In the genomic region with DNA sequence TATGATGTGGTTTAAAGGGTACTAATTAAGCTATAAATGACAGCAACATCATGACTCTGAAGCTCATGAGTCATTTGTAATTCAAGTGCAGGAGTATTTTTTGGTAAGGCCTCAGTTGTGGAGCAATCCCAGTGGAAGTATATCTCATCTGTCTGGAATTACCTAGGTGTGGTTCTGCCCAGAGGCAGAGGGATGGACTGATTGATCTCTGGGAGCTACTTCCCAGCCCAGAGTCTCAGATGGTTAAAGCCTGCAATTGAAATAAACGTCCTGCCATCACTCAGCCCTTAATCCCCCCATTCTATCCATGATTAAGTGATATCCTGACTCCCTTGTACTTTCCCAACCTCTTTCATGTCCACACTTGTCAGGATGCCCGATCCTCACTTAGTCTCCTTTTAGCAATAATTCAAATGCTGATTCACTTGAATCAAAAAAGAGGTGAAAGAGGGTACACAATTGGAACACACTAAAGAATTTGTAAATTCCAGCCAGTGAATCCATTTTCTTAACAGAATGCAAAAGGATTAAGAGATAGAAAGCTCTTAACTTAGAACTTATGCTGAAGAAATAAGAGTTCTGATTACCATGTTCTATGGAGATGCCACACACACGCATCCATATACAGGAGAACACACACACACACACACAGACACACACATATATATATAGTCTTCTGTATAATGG, we compare ENCODE assay signal across 17 cellular contexts.
A peak's percentile ranks its signal among the peaks of the same experiment; 100 is the strongest.
DNase-seq lines count a peak whose midpoint lies in the region; ATAC-seq, FAIRE-seq and TF ChIP-seq lines count a peak whose summit lies in the region.
"Had no signal": no experiment of that assay in that cellular context is flagged by ENCODE, and none has a peak within 500 bp of the region (broad histone marks: within the 10 kb centered on the region; RNA-seq: fewer than 3 reads in every experiment).

No MANE protein-coding gene starts in this region.

- peak overlapping the region; percentile 13 for H3K9ac ChIP-seq in keratinocyte (ENCODE audit: control insufficient read depth, extremely low read depth, insufficient read depth, low read length)

- dilution Hi-C loops in keratinocyte (cut with MboI; ENCODE audit: extremely low pct_ligation_motif_present, low sequenced_read_pairs): no loop called here

- intact Hi-C loops in Right ventricle myocardium inferior (cut with DNase I): no loop called here

- H3K4me1 ChIP-seq in keratinocyte (ENCODE audit: control insufficient read depth, extremely low read depth, insufficient read depth, low read length): peaks cover 13% of the 10 kb centered on the region
- H3K4me1 ChIP-seq: colonic mucosa had no signal

- H4K20me1 ChIP-seq in keratinocyte (ENCODE audit: control insufficient read depth, extremely low read depth, insufficient read depth, low read length): no peaks in the 10 kb centered on the region

- no peaks in the 10 kb centered on the region for H3K36me3 ChIP-seq in keratinocyte (ENCODE audit: control insufficient read depth in 2 of 2, extremely low read depth in 1 of 2, insufficient read depth in 2 of 2, low read length in 2 of 2)
- H3K36me3 ChIP-seq: colonic mucosa, tibial artery had no signal

- no peaks in the 10 kb centered on the region for H3K27me3 ChIP-seq in keratinocyte (ENCODE audit: control insufficient read depth, extremely low read depth, insufficient read depth, low read length)
- H3K27me3 ChIP-seq: colonic mucosa, tibial artery had no signal

- TF ChIP-seq CTCF in keratinocyte (optimal IDR thresholded peaks at IDR 0.05 in 1 of 3, IDR thresholded peaks at IDR 0.05 in 1 of 3, conservative IDR thresholded peaks at IDR 0.05 in 1 of 3; ENCODE audit: extremely low read depth in 1 of 3, insufficient read depth in 2 of 3, low read length in 3 of 3): no peak

- FAIRE-seq in HTR-8/SVneo (lab: Jason Lieb, UNC) (peak; percentile 55), keratinocyte (lab: Jason Lieb, UNC) (peak; percentile 98)

- no peaks in the 10 kb centered on the region for H3K79me2 ChIP-seq in keratinocyte (ENCODE audit: control insufficient read depth, insufficient read depth, low read length)

- H3K4me3 ChIP-seq in keratinocyte (ENCODE audit: control insufficient read depth in 2 of 3, extremely low read depth in 1 of 3, insufficient read depth in 2 of 3, low read depth in 1 of 3, low read length in 3 of 3): no peak overlapping the region
- H3K4me3 ChIP-seq: colonic mucosa, tibial artery had no signal

- peak overlapping the region; percentile 34 for H2AFZ ChIP-seq in keratinocyte (ENCODE audit: control insufficient read depth, low read length)

- H3K27ac ChIP-seq in keratinocyte (ENCODE audit: control insufficient read depth, insufficient read depth, low read length): peak overlapping the region; percentile 81
- H3K27ac ChIP-seq: colonic mucosa, tibial artery had no signal

- DNase-seq in AG08396 (ENCODE audit: low spot score) (peak; percentile 32), HTR-8/SVneo (ENCODE audit: insufficient read length, low spot score) (peak; percentile 10), amniotic stem cell (lab: John Stamatoyannopoulos, UW) (peak; percentile 12), keratinocyte (ENCODE audit: low read depth, low spot score) (peak; percentile 96), Right ventricle myocardium inferior (ENCODE audit: missing footprints) (no peak), HuH-7 (ENCODE audit: low spot score) (no peak)
- no peak for DNase-seq in activated CD4-positive, CD25-positive, alpha-beta regulatory T cell treated with anti-CD3 and anti-CD28 coated beads, Interleukin-2, amount 50 U/mL, for 72 hours
- DNase-seq: activated B cell treated with CpG ODN at 0.5 μM for 24 hours; activated CD8-positive, alpha-beta memory T cell treated with anti-CD3 and anti-CD28 coated beads, Interleukin-2, amount 50 U/mL, for 4 hours; activated naive CD4-positive, alpha-beta T cell treated with anti-CD3 and anti-CD28 coated beads, Interleukin-2, amount 50 U/mL, for 16 hours; colonic mucosa; DMS 273 treated with DMSO at 0.1 percent for 48 hours; midbrain; NCI-H1436; stimulated activated CD8-positive, alpha-beta memory T cell treated with anti-CD3 and anti-CD28 coated beads, Interleukin-4, amount 100 ng/mL, for 48 hours; tibial artery had no signal

- no peak for ATAC-seq in Right ventricle myocardium inferior
- no peak for ATAC-seq in HG03460 (IDR thresholded peaks at IDR 0.05; ENCODE audit: unreplicated experiment)

- H3K9me3 ChIP-seq in keratinocyte (ENCODE audit: control insufficient read depth, low read depth, low read length): peaks cover 2% of the 10 kb centered on the region
- H3K9me3 ChIP-seq: colonic mucosa, tibial artery had no signal

- H3K9me1 ChIP-seq in keratinocyte (ENCODE audit: control insufficient read depth, extremely low read depth, insufficient read depth, low read length): no peaks in the 10 kb centered on the region

- peak overlapping the region; percentile 61 for H3K4me2 ChIP-seq in keratinocyte (ENCODE audit: control insufficient read depth, extremely low read depth, insufficient read depth, low read depth, low read length)

Comparison
In these comparisons a context has a peak if more than half of its experiments do, and no peak if none do; other contexts are left out.
1. DNase-seq: peak in AG08396 (single experiment), HTR-8/SVneo (single experiment), amniotic stem cell (single experiment) and keratinocyte (single experiment); none in Right ventricle myocardium inferior (single experiment), activated CD4-positive, CD25-positive, alpha-beta regulatory T cell treated with anti-CD3 and anti-CD28 coated beads, Interleukin-2, amount 50 U/mL, for 72 hours (single experiment) and HuH-7 (single experiment).